In the genomic region with DNA sequence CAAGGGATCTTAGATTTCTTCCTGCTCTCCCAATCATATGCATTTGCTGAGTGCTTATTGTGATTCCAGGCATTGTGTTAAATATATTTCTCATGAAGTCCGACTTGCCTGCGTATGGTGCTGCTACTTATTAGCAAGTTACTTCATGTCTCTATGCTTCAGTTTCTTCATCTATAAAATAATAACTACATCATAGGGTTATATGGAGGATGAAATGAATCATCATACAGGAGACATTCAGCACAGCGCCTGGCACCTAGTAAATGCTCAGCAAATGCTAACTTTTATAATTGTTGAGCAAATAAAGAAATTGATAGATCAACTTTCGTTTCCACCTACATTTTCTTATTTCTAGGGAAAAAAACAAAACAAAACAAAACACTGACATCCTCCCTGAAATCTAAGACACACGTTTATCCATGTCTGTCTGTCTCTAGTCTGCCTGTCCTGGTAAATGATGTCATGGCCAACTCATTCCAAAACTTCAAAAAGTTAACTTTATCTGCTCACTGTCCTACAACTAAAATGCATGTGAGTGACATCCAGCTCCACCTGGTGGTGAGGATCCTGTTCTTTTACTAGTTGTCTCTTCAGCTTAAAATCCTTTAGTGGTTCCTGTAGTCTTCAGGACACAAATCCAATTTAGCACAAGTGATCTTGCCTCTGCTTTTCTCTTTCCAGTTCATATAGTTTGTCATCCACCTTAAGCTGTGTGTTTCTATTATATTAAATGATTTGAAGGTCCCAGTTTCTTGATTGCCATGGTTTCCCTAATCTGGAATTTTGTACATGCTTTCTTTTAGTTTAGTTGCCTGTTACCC, we compare ENCODE assay signal across 9 cellular contexts. TPM values are rescaled to one million over a fixed set of nuclear protein-coding genes. Genes with fewer than 3 reads are reported as not detected.
DNase-seq lines count a peak whose midpoint lies in the region; ATAC-seq and TF ChIP-seq lines count a peak whose summit lies in the region.
"Had no signal": no experiment of that assay in that cellular context is flagged by ENCODE, and none has a peak within 500 bp of the region (broad histone marks: within the 10 kb centered on the region; RNA-seq: fewer than 3 reads in every experiment).

No MANE protein-coding gene starts in this region.

- H3K4me3 ChIP-seq in DND-41 (ENCODE audit: low read depth in 1 of 2, low read length in 2 of 2) (no peak overlapping the region), KMS-11 (IDR thresholded peaks at IDR 0.05; ENCODE audit: insufficient read depth, low read depth, low read length) (no peak overlapping the region), kidney epithelial cell (ENCODE audit: low read depth, low read length) (no peak overlapping the region)

- H3K4me2 ChIP-seq in DND-41 (ENCODE audit: insufficient read depth, low read length) = no peak overlapping the region
- H3K4me2 ChIP-seq in KMS-11 = no peak overlapping the region

- no peak overlapping the region for H2AFZ ChIP-seq in DND-41 (ENCODE audit: low read depth, low read length)
- no peak overlapping the region for H2AFZ ChIP-seq in KMS-11 (ENCODE audit: low read depth)

- H3K4me3 Mint-ChIP-seq in activated T-cell treated with anti-CD3 and anti-CD28 coated beads, Interleukin-2, amount 50 U/mL, for 72 hours = no peak overlapping the region
- H3K4me3 Mint-ChIP-seq in natural killer cell = no peak overlapping the region

- H3K27me3 ChIP-seq in DND-41 (ENCODE audit: insufficient read depth, low read length, poor library complexity) = no peaks in the 10 kb centered on the region
- no peaks in the 10 kb centered on the region for H3K27me3 ChIP-seq in KMS-11 (ENCODE audit: insufficient read depth, low read depth)
- H3K27me3 ChIP-seq in kidney epithelial cell (ENCODE audit: control insufficient read depth, insufficient read depth, low read length) = no peaks in the 10 kb centered on the region

- no peaks in the 10 kb centered on the region for H3K9me3 Mint-ChIP-seq in activated T-cell treated with anti-CD3 and anti-CD28 coated beads, Interleukin-2, amount 50 U/mL, for 72 hours
- H3K9me3 Mint-ChIP-seq in natural killer cell = no peaks in the 10 kb centered on the region

- peaks cover 4 to 16% of the 10 kb centered on the region in 2 donors for H3K36me3 Mint-ChIP-seq in activated T-cell treated with anti-CD3 and anti-CD28 coated beads, Interleukin-2, amount 50 U/mL, for 72 hours (ENCODE audit: insufficient read depth in 2 of 2)
- peaks cover 16% of the 10 kb centered on the region for H3K36me3 Mint-ChIP-seq in natural killer cell

- TF ChIP-seq CTCF in DND-41 (IDR thresholded peaks at IDR 0.05; ENCODE audit: borderline replicate concordance, extremely low read depth, low read length, poor library complexity, severe bottlenecking) (peak; percentile 53), KMS-11 (conservative IDR thresholded peaks at IDR 0.05; ENCODE audit: low read depth, low read length) (peak; percentile 56), kidney epithelial cell (IDR thresholded peaks at IDR 0.05; ENCODE audit: insufficient read depth, low read length, poor library complexity, severe bottlenecking) (peak; percentile 51), natural killer cell (IDR thresholded peaks at IDR 0.05) (no peak)

- no peak overlapping the region for H3K27ac Mint-ChIP-seq in activated T-cell treated with anti-CD3 and anti-CD28 coated beads, Interleukin-2, amount 50 U/mL, for 72 hours
- no peak overlapping the region for H3K27ac Mint-ChIP-seq in natural killer cell

- H3K9ac ChIP-seq in DND-41 (ENCODE audit: low read depth, low read length) = no peak overlapping the region
- H3K9ac ChIP-seq in KMS-11 = no peak overlapping the region

- 0 out of 3 replicates have a peak, but pooled peaks have one; percentile 39 for ATAC-seq in DND-41 (ENCODE audit: insufficient read depth, low read depth)
- ATAC-seq in GM19463 (IDR thresholded peaks at IDR 0.05; ENCODE audit: unreplicated experiment) = peak; percentile 75
- ATAC-seq in activated T-cell treated with anti-CD3 and anti-CD28 coated beads, Interleukin-2, amount 50 U/mL, for 72 hours (replicated peaks in 1 of 2) = peak; percentile 62 to 81
- ATAC-seq in HG03095 (IDR thresholded peaks at IDR 0.05; ENCODE audit: unreplicated experiment) = no peak
- no peak for ATAC-seq in natural killer cell

- intact Hi-C loops in natural killer cell (cut with micrococcal nuclease) = no loop called here

- DNase-seq in DND-41 (peak; percentile 7), kidney epithelial cell (ENCODE audit: low read depth) (no peak), NCI-H2227 (lab: John Stamatoyannopoulos, UW; ENCODE audit: unreplicated experiment) (no peak), natural killer cell (no peak)
- DNase-seq in activated T-cell treated with anti-CD3 and anti-CD28 coated beads, Interleukin-2, amount 50 U/mL, for 72 hours = peak; percentile 36 to 37

- H3K36me3 ChIP-seq in DND-41 (ENCODE audit: insufficient read depth, low read length) (peaks cover 34% of the 10 kb centered on the region), KMS-11 (ENCODE audit: insufficient read depth) (no peaks in the 10 kb centered on the region), kidney epithelial cell (ENCODE audit: control insufficient read depth, insufficient read depth, low read length) (no peaks in the 10 kb centered on the region)

- no peak overlapping the region for H3K27ac ChIP-seq in DND-41 (ENCODE audit: low read length)
- H3K27ac ChIP-seq in KMS-11 = no peak overlapping the region

- no peaks in the 10 kb centered on the region for H3K4me1 ChIP-seq in DND-41 (ENCODE audit: insufficient read depth, low read length)
- no peaks in the 10 kb centered on the region for H3K4me1 ChIP-seq in KMS-11 (ENCODE audit: low read depth, poor library complexity, severe bottlenecking)

- H3K9me3 ChIP-seq in DND-41 (ENCODE audit: insufficient read depth, low read length, severe bottlenecking) = no peaks in the 10 kb centered on the region

- peaks cover 52% of the 10 kb centered on the region for H3K4me1 Mint-ChIP-seq in activated T-cell treated with anti-CD3 and anti-CD28 coated beads, Interleukin-2, amount 50 U/mL, for 72 hours (ENCODE audit: low read depth)
- peaks cover 3 to 7% of the 10 kb centered on the region in 2 donors for H3K4me1 Mint-ChIP-seq in natural killer cell

- H3K27me3 Mint-ChIP-seq in activated T-cell treated with anti-CD3 and anti-CD28 coated beads, Interleukin-2, amount 50 U/mL, for 72 hours (ENCODE audit: low read depth) = no peaks in the 10 kb centered on the region
- no peaks in the 10 kb centered on the region for H3K27me3 Mint-ChIP-seq in natural killer cell (ENCODE audit: low read depth in 2 of 2)

- H3K79me2 ChIP-seq in DND-41 (ENCODE audit: insufficient read depth, low read length) (no peaks in the 10 kb centered on the region), KMS-11 (ENCODE audit: insufficient read depth, low read depth) (no peaks in the 10 kb centered on the region)

- H4K20me1 ChIP-seq in DND-41 (ENCODE audit: insufficient read depth, low read length) = no peaks in the 10 kb centered on the region
- H4K20me1 ChIP-seq in KMS-11 (ENCODE audit: insufficient read depth) = no peaks in the 10 kb centered on the region

RNA-seq across cellular contexts. Expression of a gene that starts 27.7 kb away (rescaled TPM):
- not detected for total RNA-seq in activated T-cell treated with anti-CD3 and anti-CD28 coated beads, Interleukin-2, amount 50 U/mL, for 72 hours
- total RNA-seq in kidney epithelial cell (not detected in 2 replicates), natural killer cell (not detected)
- total RNA-seq: T-helper 2 cell treated with Interferon-gamma antibody and Interleukin-4, amounts not matched to agents 100 ng/mL and 5 ng/mL, for 36 hours had no signal

RNA-seq across cellular contexts. Expression of a gene that starts 33.5 kb away (rescaled TPM):
- 10 to 100 TPM; 37.5 to 42.8 TPM for total RNA-seq in activated T-cell treated with anti-CD3 and anti-CD28 coated beads, Interleukin-2, amount 50 U/mL, for 72 hours
- total RNA-seq in kidney epithelial cell (26.1 and 26.2 TPM in 2 replicates), natural killer cell (10 to 100 TPM; 35.5 to 44.2 (median 42.5) TPM)

Comparison
In these comparisons a context has a peak if more than half of its experiments do, and no peak if none do; other contexts are left out.
1. ATAC-seq: peak in DND-41 (single experiment), GM19463 (single experiment) and activated T-cell treated with anti-CD3 and anti-CD28 coated beads, Interleukin-2, amount 50 U/mL, for 72 hours (2 of 2); none in HG03095 (single experiment) and natural killer cell (0 of 3).
2. DNase-seq: peak in DND-41 (single experiment) and activated T-cell treated with anti-CD3 and anti-CD28 coated beads, Interleukin-2, amount 50 U/mL, for 72 hours (2 of 2); none in kidney epithelial cell (single experiment), NCI-H2227 (single experiment) and natural killer cell (single experiment).